In the genomic region with DNA sequence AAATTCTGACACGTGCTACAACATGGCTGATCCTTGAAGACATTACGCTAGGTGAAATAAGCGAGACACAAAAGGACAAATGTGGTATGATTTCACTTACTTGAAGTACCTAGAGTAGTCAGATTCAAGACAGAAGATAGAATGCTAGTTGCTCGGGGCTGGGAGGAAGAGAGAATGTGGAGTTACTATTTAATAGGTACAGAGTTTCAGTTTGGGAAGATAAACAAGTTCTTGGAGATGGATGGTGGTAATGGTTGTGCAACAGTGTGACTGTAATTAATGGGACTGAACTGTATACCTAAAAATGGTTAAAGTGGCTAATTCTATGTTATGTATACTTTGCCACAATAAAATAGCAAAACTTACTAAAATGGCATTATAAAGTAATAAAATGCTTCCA, we compare ENCODE assay signal across 2 cellular contexts.
TF ChIP-seq lines count a peak whose summit lies in the region.

No MANE protein-coding gene starts in this region.

TF ChIP-seq in liver, 16 proteins besides CTCF, POLR2A, EP300 and RAD21 (continued from another document):
- TF ChIP-seq REST (IDR thresholded peaks at IDR 0.05) (no peak), JUND (IDR thresholded peaks at IDR 0.05) (no peak), YY1 (IDR thresholded peaks at IDR 0.05) (peak; percentile 24), FOXA1 (IDR thresholded peaks at IDR 0.05) (no peak), FOXA2 (IDR thresholded peaks at IDR 0.05) (peak; percentile 31), GABPA (IDR thresholded peaks at IDR 0.05 in 1 of 2, conservative IDR thresholded peaks at IDR 0.05 in 1 of 2) (no peak), HNF4A (conservative IDR thresholded peaks at IDR 0.05) (peak in 1 of 2 donors; percentile 27)

TF ChIP-seq in HepG2, 621 proteins besides CTCF, POLR2A, EP300 and RAD21 (continued from another document):
- TF ChIP-seq ZBTB49 (CRISPR knock-in tag; IDR thresholded peaks at IDR 0.05; ENCODE audit: borderline replicate concordance) (no peak), KDM4B (CRISPR knock-in tag; IDR thresholded peaks at IDR 0.05) (no peak), PPARG (CRISPR knock-in tag; conservative IDR thresholded peaks at IDR 0.05) (no peak), ATAD3A (CRISPR knock-in tag; IDR thresholded peaks at IDR 0.05) (no peak), SIN3A (IDR thresholded peaks at IDR 0.05; ENCODE audit: borderline replicate concordance, low read depth, low read length) (no peak), MTA1 (CRISPR knock-in tag; IDR thresholded peaks at IDR 0.05; ENCODE audit: borderline replicate concordance) (no peak), ZBTB42 (CRISPR knock-in tag; IDR thresholded peaks at IDR 0.05) (no peak), NCOA2 (CRISPR knock-in tag; IDR thresholded peaks at IDR 0.05) (no peak)
- TF ChIP-seq, protein P1, sequence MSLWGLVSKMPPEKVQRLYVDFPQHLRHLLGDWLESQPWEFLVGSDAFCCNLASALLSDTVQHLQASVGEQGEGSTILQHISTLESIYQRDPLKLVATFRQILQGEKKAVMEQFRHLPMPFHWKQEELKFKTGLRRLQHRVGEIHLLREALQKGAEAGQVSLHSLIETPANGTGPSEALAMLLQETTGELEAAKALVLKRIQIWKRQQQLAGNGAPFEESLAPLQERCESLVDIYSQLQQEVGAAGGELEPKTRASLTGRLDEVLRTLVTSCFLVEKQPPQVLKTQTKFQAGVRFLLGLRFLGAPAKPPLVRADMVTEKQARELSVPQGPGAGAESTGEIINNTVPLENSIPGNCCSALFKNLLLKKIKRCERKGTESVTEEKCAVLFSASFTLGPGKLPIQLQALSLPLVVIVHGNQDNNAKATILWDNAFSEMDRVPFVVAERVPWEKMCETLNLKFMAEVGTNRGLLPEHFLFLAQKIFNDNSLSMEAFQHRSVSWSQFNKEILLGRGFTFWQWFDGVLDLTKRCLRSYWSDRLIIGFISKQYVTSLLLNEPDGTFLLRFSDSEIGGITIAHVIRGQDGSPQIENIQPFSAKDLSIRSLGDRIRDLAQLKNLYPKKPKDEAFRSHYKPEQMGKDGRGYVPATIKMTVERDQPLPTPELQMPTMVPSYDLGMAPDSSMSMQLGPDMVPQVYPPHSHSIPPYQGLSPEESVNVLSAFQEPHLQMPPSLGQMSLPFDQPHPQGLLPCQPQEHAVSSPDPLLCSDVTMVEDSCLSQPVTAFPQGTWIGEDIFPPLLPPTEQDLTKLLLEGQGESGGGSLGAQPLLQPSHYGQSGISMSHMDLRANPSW (CRISPR knock-in tag; IDR thresholded peaks at IDR 0.05; ENCODE audit: borderline replicate concordance): no peak
